ENCODE assay signal across 16 cellular contexts in genomic region chr2:145123606-145124005, GRCh38.
DNase-seq lines count a peak whose midpoint lies in the region; ATAC-seq and TF ChIP-seq lines count a peak whose summit lies in the region.
"Had no signal": no experiment of that assay in that cellular context is flagged by ENCODE, and none has a peak within 500 bp of the region (broad histone marks: within the 10 kb centered on the region; RNA-seq: fewer than 3 reads in every experiment).

No MANE protein-coding gene starts in this region.

- peaks cover 5% of the 10 kb centered on the region for H3K27me3 Mint-ChIP-seq in Caco-2 (ENCODE audit: insufficient read depth, unreplicated experiment)

- 83 to 86% methylated on average over 1 of the region's 2 CpGs for WGBS in mesodermal cell (ENCODE audit: insufficient coverage in 2 of 2), 2 experiments

- intact Hi-C loops in Caco-2 (cut with micrococcal nuclease; ENCODE audit: unreplicated experiment), result no loop called here

- H3K4me3 Mint-ChIP-seq in Caco-2 (ENCODE audit: unreplicated experiment), result no peak overlapping the region
- H3K4me3 Mint-ChIP-seq: T-helper 2 cell treated with Interferon-gamma antibody and Interleukin-4, amounts not matched to agents 5 μg/mL and 100 μg/mL, for 36 hours had no signal

- H3K36me3 ChIP-seq in mesodermal cell (ENCODE audit: control insufficient read depth, insufficient read depth, low read length), result no peaks in the 10 kb centered on the region
- no peaks in the 10 kb centered on the region for H3K36me3 ChIP-seq in Caco-2 (ENCODE audit: control insufficient read depth, insufficient read depth, low read length)
- H3K36me3 ChIP-seq: sigmoid colon had no signal

- H3K27me3 ChIP-seq in foreskin keratinocyte, result no peaks in the 10 kb centered on the region
- H3K27me3 ChIP-seq in Caco-2 (replicated peaks; ENCODE audit: control insufficient read depth, insufficient read depth, low read length), result no peaks in the 10 kb centered on the region
- H3K27me3 ChIP-seq: sigmoid colon had no signal

- H3K27ac ChIP-seq in foreskin keratinocyte, result no peak overlapping the region
- H3K27ac ChIP-seq in mesodermal cell (ENCODE audit: low read depth, low read length, severe bottlenecking), result peak overlapping the region; percentile 60
- H3K27ac ChIP-seq: KMS-11, sigmoid colon had no signal

- H3K27ac Mint-ChIP-seq in Caco-2 (ENCODE audit: unreplicated experiment), result no peak overlapping the region
- H3K27ac Mint-ChIP-seq: T-helper 2 cell treated with Interferon-gamma antibody and Interleukin-4, amounts not matched to agents 5 μg/mL and 100 μg/mL, for 36 hours had no signal

- POLR2A ChIA-PET in Caco-2 (lab: Charles Lee), result no interaction called here

- H3K4me3 ChIP-seq in mesodermal cell (ENCODE audit: extremely low read depth, insufficient read depth, low read length, poor library complexity, severe bottlenecking) (no peak overlapping the region), Caco-2 (ENCODE audit: low read depth, low read length) (no peak overlapping the region)
- H3K4me3 ChIP-seq: sigmoid colon had no signal

- H3K4me1 Mint-ChIP-seq in Caco-2 (ENCODE audit: low read depth, unreplicated experiment), result no peaks in the 10 kb centered on the region

- peak; percentile 6 for DNase-seq in COLO668 (lab: John Stamatoyannopoulos, UW; ENCODE audit: unreplicated experiment)
- peak; percentile 87 for DNase-seq in RPMI7951 (ENCODE audit: low read depth)
- no peak for DNase-seq in foreskin keratinocyte
- DNase-seq in Caco-2, result no peak
- DNase-seq in NCI-H2107 treated with DMSO at 0.1 percent for 48 hours (lab: John Stamatoyannopoulos, UW; ENCODE audit: unreplicated experiment), result no peak
- DNase-seq in NCI-H1694 (lab: John Stamatoyannopoulos, UW), result no peak
- DNase-seq: activated effector memory CD4-positive, alpha-beta T cell treated with anti-CD3 and anti-CD28 coated beads, Interleukin-2, amount 50 U/mL, for 16 hours; Calu3; NCI-H1105 treated with DMSO at 0.1 percent for 48 hours; SIG-M5; sigmoid colon; stimulated activated CD4-positive, alpha-beta T cell treated with anti-CD3 and anti-CD28 coated beads, Interleukin-4, amount 100 ng/mL, for 1 hour had no signal

- H3K9me3 Mint-ChIP-seq in Caco-2 (ENCODE audit: unreplicated experiment), result no peaks in the 10 kb centered on the region
- H3K9me3 Mint-ChIP-seq: T-helper 2 cell treated with Interferon-gamma antibody and Interleukin-4, amounts not matched to agents 5 μg/mL and 100 μg/mL, for 36 hours had no signal

- no peaks in the 10 kb centered on the region for H3K36me3 Mint-ChIP-seq in Caco-2 (ENCODE audit: insufficient read depth, unreplicated experiment)

- H3K4me1 ChIP-seq in foreskin keratinocyte (no peaks in the 10 kb centered on the region), mesodermal cell (ENCODE audit: control insufficient read depth, insufficient read depth, low read length, poor library complexity, severe bottlenecking) (peaks cover 6% of the 10 kb centered on the region), Caco-2 (no peaks in the 10 kb centered on the region)
- H3K4me1 ChIP-seq: sigmoid colon had no signal

- no peak for TF ChIP-seq CTCF in foreskin keratinocyte (conservative IDR thresholded peaks at IDR 0.05)
- TF ChIP-seq CTCF in Caco-2 (IDR thresholded peaks at IDR 0.05; ENCODE audit: insufficient read depth in 1 of 2, low read depth in 1 of 2, low read length in 1 of 2, severe bottlenecking in 1 of 2, unreplicated experiment in 1 of 2), result no peak

- no peaks in the 10 kb centered on the region for H3K9me3 ChIP-seq in mesodermal cell (ENCODE audit: control insufficient read depth, low read length)
- H3K9me3 ChIP-seq in Caco-2, result no peaks in the 10 kb centered on the region
- H3K9me3 ChIP-seq: sigmoid colon had no signal

- BruUV-seq in Caco-2 (replicated peaks; lab: Mats Ljungman, UMichigan), result no TSS peak

- CTCF ChIA-PET in Caco-2 (lab: Charles Lee), result no interaction called here

- ATAC-seq in foreskin keratinocyte, result peak; percentile 14
- ATAC-seq in GM21717 (IDR thresholded peaks at IDR 0.05; ENCODE audit: unreplicated experiment), result no peak

Comparison
In these comparisons a context has a peak if more than half of its experiments do, and no peak if none do; other contexts are left out.
1. DNase-seq: peak in COLO668 (single experiment) and RPMI7951 (single experiment); none in foreskin keratinocyte (0 of 2), Caco-2 (0 of 2), NCI-H2107 treated with DMSO at 0.1 percent for 48 hours (single experiment) and NCI-H1694 (single experiment).